20 cellular contexts compared by ENCODE assay signal in genomic region chr18:55732227-55733106, GRCh38.
A peak's percentile ranks its signal among the peaks of the same experiment; 100 is the strongest.
DNase-seq lines count a peak whose midpoint lies in the region; ATAC-seq, FAIRE-seq and TF ChIP-seq lines count a peak whose summit lies in the region.
"Had no signal": no experiment of that assay in that cellular context is flagged by ENCODE, and none has a peak within 500 bp of the region (broad histone marks: within the 10 kb centered on the region; RNA-seq: fewer than 3 reads in every experiment).

No MANE protein-coding gene starts in this region.

- POLR2A ChIA-PET in OCI-LY7 (lab: Charles Lee), result no interaction called here

- peak; percentile 70 to 89 (median 78) for ATAC-seq in heart left ventricle
- ATAC-seq: activated CD8-positive, alpha-beta T cell treated with anti-CD3 and anti-CD28 coated beads, Interleukin-2, amount 10 ng/mL, durations not matched to agents 7 days and 5 days had no signal

- no peaks in the 10 kb centered on the region for H3K27me3 ChIP-seq in heart left ventricle
- H3K27me3 ChIP-seq: vagina had no signal

- no peaks in the 10 kb centered on the region for H4K20me1 ChIP-seq in OCI-LY7 (ENCODE audit: insufficient read depth, low read length)

- TF ChIP-seq POLR2A in H54 (IDR thresholded peaks at IDR 0.05; ENCODE audit: low read depth, low read length) (no peak), heart left ventricle (IDR thresholded peaks at IDR 0.05) (no peak)

- peak overlapping the region; percentile 36 to 81 (median 66) for H3K27ac ChIP-seq in heart left ventricle
- no peak overlapping the region for H3K27ac ChIP-seq in OCI-LY7 (ENCODE audit: low read depth, low read length, poor library complexity, severe bottlenecking)
- H3K27ac ChIP-seq: C4-2B, cardiac muscle cell, vagina, VCaP had no signal

- no TSS peak for BruUV-seq in OCI-LY7 (replicated peaks; lab: Mats Ljungman, UMichigan)

- WGBS in heart left ventricle, 4 donors, result 96 to 100% (median 98%) methylated on average over 2 of the region's 2 CpGs

- no peak overlapping the region for H3K4me2 ChIP-seq in OCI-LY7 (ENCODE audit: low read length)

- peaks cover 0 to 19% (median 8%) of the 10 kb centered on the region in 12 donors for H3K4me1 ChIP-seq in heart left ventricle
- no peaks in the 10 kb centered on the region for H3K4me1 ChIP-seq in OCI-LY7 (ENCODE audit: insufficient read depth, low read length, poor library complexity, severe bottlenecking)
- H3K4me1 ChIP-seq: vagina had no signal

- H3K4me3 ChIP-seq in heart left ventricle (no peak overlapping the region), skeletal muscle cell (ENCODE audit: low read depth, low read length) (no peak overlapping the region), OCI-LY7 (ENCODE audit: low read depth, low read length, poor library complexity, severe bottlenecking) (no peak overlapping the region)
- H3K4me3 ChIP-seq: cardiac muscle cell, vagina had no signal

- no peaks in the 10 kb centered on the region for H3K79me2 ChIP-seq in OCI-LY7 (ENCODE audit: insufficient read depth, low read depth, low read length)

- peak; percentile 27 for FAIRE-seq in H54 (lab: Jason Lieb, UNC)

- TF ChIP-seq CTCF in heart left ventricle (IDR thresholded peaks at IDR 0.05), result no peak
- TF ChIP-seq CTCF in OCI-LY7 (conservative IDR thresholded peaks at IDR 0.05; ENCODE audit: low read length), result no peak
- TF ChIP-seq CTCF in GM13976 (IDR thresholded peaks at IDR 0.05; ENCODE audit: borderline replicate concordance, control extremely low read depth, extremely low read depth, insufficient read depth, missing control alignments), result no peak

- H3K36me3 ChIP-seq in heart left ventricle, result no peaks in the 10 kb centered on the region
- no peaks in the 10 kb centered on the region for H3K36me3 ChIP-seq in OCI-LY7 (ENCODE audit: insufficient read depth, low read length)
- H3K36me3 ChIP-seq: cardiac muscle cell, vagina had no signal

- no peaks in the 10 kb centered on the region for H3K9me2 ChIP-seq in OCI-LY7 (ENCODE audit: insufficient read depth, low read length)

- no peak overlapping the region for H2AFZ ChIP-seq in OCI-LY7 (ENCODE audit: low read length)

- CTCF ChIA-PET in OCI-LY7 (lab: Charles Lee; ENCODE audit: unreplicated experiment), result no interaction called here

- in situ Hi-C loops in GM13976 (cut with MboI; ENCODE audit: low sequenced_read_pairs, unreplicated experiment), result no loop called here

- H3K9me3 ChIP-seq in heart left ventricle (no peaks in the 10 kb centered on the region), OCI-LY7 (ENCODE audit: low read length) (no peaks in the 10 kb centered on the region)
- H3K9me3 ChIP-seq: vagina had no signal

- DNase-seq in H54 (ENCODE audit: insufficient read length, low spot score) (no peak), amniotic epithelial cell (ENCODE audit: low read depth) (peak; percentile 97), heart left ventricle (no peak), skeletal muscle cell (ENCODE audit: low read depth) (peak; percentile 62), OCI-LY7 (ENCODE audit: low spot score) (no peak), GM13976 (ENCODE audit: low spot score) (no peak), Kasumi-1 (lab: John Stamatoyannopoulos, UW) (no peak)
- DNase-seq: activated CD8-positive, alpha-beta T cell treated with anti-CD3 and anti-CD28 coated beads, Interleukin-2, amount 10 ng/mL, durations not matched to agents 7 days and 5 days; activated effector memory CD4-positive, alpha-beta T cell treated with anti-CD3 and anti-CD28 coated beads, Interleukin-2, amount 50 U/mL, for 16 hours; effector memory CD4-positive, alpha-beta T cell; HCEC 1CT; islet precursor cell; NCI-H1417; NCI-H446; occipital lobe; stimulated activated CD4-positive, alpha-beta T cell treated with anti-CD3 and anti-CD28 coated beads, Interleukin-12 subunit alpha, Interleukin-12 subunit beta, amount 100 ng/mL, for 4 hours had no signal

- intact Hi-C loops in heart left ventricle (cut with DNase I) (loop anchor here in 2 of 10 donors (5.0 to 10.0 kb wide), 2 partner anchors 52 to 140 kb away; no protein-coding TSS in a partner anchor), OCI-LY7 (cut with micrococcal nuclease; ENCODE audit: unreplicated experiment) (no loop called here)

Comparison
In these comparisons a context has a peak if more than half of its experiments do, and no peak if none do; other contexts are left out.
1. DNase-seq: peak in amniotic epithelial cell (single experiment) and skeletal muscle cell (single experiment); none in H54 (single experiment), heart left ventricle (0 of 5), OCI-LY7 (single experiment), GM13976 (single experiment) and Kasumi-1 (0 of 2).